15 cellular contexts compared by ENCODE assay signal in the genomic region with DNA sequence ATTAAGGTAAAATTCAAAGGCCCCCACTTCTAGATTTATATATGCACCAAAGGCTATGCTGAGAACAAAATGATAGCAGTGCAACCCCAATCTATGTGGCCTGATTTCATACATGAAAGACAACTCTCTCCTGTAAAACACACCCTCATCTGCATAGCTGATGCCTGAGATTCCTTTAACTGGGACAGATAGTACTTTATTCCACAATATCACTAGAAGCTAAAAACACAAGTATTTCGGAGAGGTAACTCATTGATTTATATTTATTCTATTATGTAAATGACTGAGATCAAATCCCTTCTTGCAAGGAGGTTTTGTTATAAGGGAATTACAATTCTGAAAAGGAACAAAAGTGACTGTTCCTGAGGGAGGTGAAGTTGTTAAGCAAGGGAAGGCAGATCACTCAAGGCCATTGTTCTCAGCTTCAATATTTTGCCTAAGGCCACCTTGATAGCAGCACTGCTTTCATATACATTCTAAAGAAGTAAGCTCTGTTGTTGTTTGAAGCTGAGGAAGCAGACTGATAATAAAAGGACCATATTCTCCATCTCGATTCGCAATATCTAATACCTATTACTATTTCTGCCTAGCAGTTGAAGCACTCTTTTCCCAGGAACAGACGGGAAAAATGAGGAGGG.
DNase-seq lines count a peak whose midpoint lies in the region; ATAC-seq and TF ChIP-seq lines count a peak whose summit lies in the region.
"Had no signal": no experiment of that assay in that cellular context is flagged by ENCODE, and none has a peak within 500 bp of the region (broad histone marks: within the 10 kb centered on the region; RNA-seq: fewer than 3 reads in every experiment).

No MANE protein-coding gene starts in this region.

- in situ Hi-C loops in HAP-1 (cut with MboI; ENCODE audit: low sequenced_read_pairs), result no loop called here
- in situ Hi-C loops in SK-MEL-5 (cut with HindIII; ENCODE audit: low pct_unique_long_range_greater_than_20kb, low sequenced_read_pairs), result no loop called here

- intact Hi-C loops in stomach (cut with DNase I; ENCODE audit: low total_unique reads), result no loop called here

- TF ChIP-seq POLR2A in stomach (IDR thresholded peaks at IDR 0.05), result no peak

- H3K27me3 ChIP-seq in HAP-1 (ENCODE audit: low read depth) (no peaks in the 10 kb centered on the region), stomach (no peaks in the 10 kb centered on the region)
- H3K27me3 ChIP-seq: BLaER1 treated with 17β-estradiol and CSF1 and Interleukin-3, amounts not matched to agents 10 nM and 100 nM had no signal

- H3K27ac ChIP-seq in stomach, result no peak overlapping the region
- H3K27ac ChIP-seq: 22Rv1; BLaER1 treated with 17β-estradiol and CSF1 and Interleukin-3, amounts not matched to agents 10 nM and 100 nM had no signal

- TF ChIP-seq EP300 in stomach (IDR thresholded peaks at IDR 0.05), result no peak

- H3K9me3 ChIP-seq in HAP-1 (no peaks in the 10 kb centered on the region), stomach (no peaks in the 10 kb centered on the region)
- H3K9me3 ChIP-seq: BLaER1 treated with 17β-estradiol and CSF1 and Interleukin-3, amounts not matched to agents 10 nM and 100 nM had no signal

- no peaks in the 10 kb centered on the region for H3K36me3 ChIP-seq in HAP-1 (replicated peaks)
- H3K36me3 ChIP-seq in stomach, result no peaks in the 10 kb centered on the region
- H3K36me3 ChIP-seq: BLaER1 treated with 17β-estradiol and CSF1 and Interleukin-3, amounts not matched to agents 10 nM and 100 nM had no signal

- peaks cover 6% of the 10 kb centered on the region; the same call in 1 of the 2 replicates for H3K4me1 ChIP-seq in HAP-1
- H3K4me1 ChIP-seq in stomach, result no peaks in the 10 kb centered on the region
- H3K4me1 ChIP-seq: BLaER1 treated with 17β-estradiol and CSF1 and Interleukin-3, amounts not matched to agents 10 nM and 100 nM had no signal

- WGBS in stomach, 5 donors, result 81 to 90% (median 85%) methylated on average over 4 of the region's 4 CpGs

- ATAC-seq in HG03108 (IDR thresholded peaks at IDR 0.05; ENCODE audit: unreplicated experiment), result no peak
- ATAC-seq: CD8-positive, alpha-beta T cell had no signal

- DNase-seq in NCI-H146 (lab: John Stamatoyannopoulos, UW) (peak; percentile 20), NCI-H146 treated with DMSO at 0.1 percent for 48 hours (lab: John Stamatoyannopoulos, UW; ENCODE audit: unreplicated experiment) (no peak), HAP-1 (ENCODE audit: low spot score in 2 of 2) (peak; percentile 58 to 95), SK-MEL-5 (ENCODE audit: low read depth, low spot score) (peak; percentile 14), mucosa of gallbladder (ENCODE audit: low spot score) (no peak), stomach (no peak)
- DNase-seq: Calu3; CD8-positive, alpha-beta T cell; DMS79 treated with DMSO at 0.1 percent for 48 hours; GF-D8; GOT3; H9 had no signal

- no peak for TF ChIP-seq CTCF in stomach (IDR thresholded peaks at IDR 0.05)

- no peak overlapping the region for H3K4me3 ChIP-seq in HAP-1
- no peak overlapping the region for H3K4me3 ChIP-seq in stomach
- H3K4me3 ChIP-seq: BLaER1 treated with 17β-estradiol and CSF1 and Interleukin-3, amounts not matched to agents 10 nM and 100 nM had no signal

Comparison
In these comparisons a context has a peak if more than half of its experiments do, and no peak if none do; other contexts are left out.
1. DNase-seq: peak in NCI-H146 (single experiment), HAP-1 (2 of 2) and SK-MEL-5 (single experiment); none in NCI-H146 treated with DMSO at 0.1 percent for 48 hours (single experiment), mucosa of gallbladder (single experiment) and stomach (single experiment).